Comparison of ENCODE assay signal across 17 cellular contexts in the genomic region with DNA sequence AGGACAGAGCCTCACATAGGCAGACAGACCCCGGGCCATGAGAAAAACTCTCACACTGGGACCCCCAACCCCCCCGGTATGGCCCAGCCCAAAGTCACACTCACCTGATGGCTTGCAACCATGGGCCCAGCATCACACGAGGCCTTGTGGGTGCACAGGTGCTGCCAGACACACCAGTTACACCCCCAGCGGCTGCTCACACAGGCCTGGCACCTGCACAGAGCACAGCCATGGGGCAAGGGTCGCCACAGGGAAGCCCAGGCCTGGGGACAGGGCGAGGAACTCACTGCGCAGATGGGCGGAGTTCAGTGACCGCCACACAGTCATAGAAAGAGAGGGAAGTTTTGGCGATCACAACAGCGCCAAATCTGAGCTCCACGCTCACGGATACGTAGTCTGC. TPM values are rescaled to one million over a fixed set of nuclear protein-coding genes. Genes with fewer than 3 reads are reported as not detected.
A peak's percentile ranks its signal among the peaks of the same experiment; 100 is the strongest.
DNase-seq lines count a peak whose midpoint lies in the region; ATAC-seq and TF ChIP-seq lines count a peak whose summit lies in the region.
"Had no signal": no experiment of that assay in that cellular context is flagged by ENCODE, and none has a peak within 500 bp of the region (broad histone marks: within the 10 kb centered on the region; RNA-seq: fewer than 3 reads in every experiment).

No MANE protein-coding gene starts in this region.

- CTCF ChIA-PET in RWPE1 (lab: Yijun Ruan, JAX): no interaction called here

- POLR2A ChIA-PET in RWPE1 (lab: Yijun Ruan, JAX; ENCODE audit: low non-redundant PET): no interaction called here

- no peak for TF ChIP-seq RAD21 in liver (IDR thresholded peaks at IDR 0.05)

- no peaks in the 10 kb centered on the region for H3K4me1 Mint-ChIP-seq in stimulated activated naive CD8-positive, alpha-beta T cell treated with anti-CD3 and anti-CD28 coated beads, Interleukin-15, amount 100 ng/mL, for 72 hours
- H3K4me1 Mint-ChIP-seq: CD8-positive, alpha-beta memory T cell had no signal

- H3K27me3 ChIP-seq in liver (ENCODE audit: control insufficient read depth in 4 of 4, insufficient read depth in 4 of 4, low read length in 3 of 4) (no peaks in the 10 kb centered on the region), stomach smooth muscle (ENCODE audit: control insufficient read depth in 1 of 2, insufficient read depth in 2 of 2, low read length in 2 of 2) (no peaks in the 10 kb centered on the region)
- H3K27me3 ChIP-seq: BLaER1 had no signal

- H3K27ac ChIP-seq in RWPE1 (peak overlapping the region; percentile 99), angular gyrus (ENCODE audit: low read depth, low read length) (peak overlapping the region; percentile 33), liver (ENCODE audit: low read depth in 1 of 2, low read length in 2 of 2) (no peak overlapping the region), stomach smooth muscle (ENCODE audit: low read length) (peak overlapping the region; percentile 49)
- H3K27ac ChIP-seq: A549 had no signal

- H3K9me3 ChIP-seq in liver (ENCODE audit: control insufficient read depth in 4 of 4, low read length in 3 of 4) (no peaks in the 10 kb centered on the region), stomach smooth muscle (ENCODE audit: control insufficient read depth in 2 of 2, low read length in 2 of 2) (no peaks in the 10 kb centered on the region)
- H3K9me3 ChIP-seq: A549, BLaER1, Caco-2 had no signal

- TF ChIP-seq CTCF in RWPE1 (conservative IDR thresholded peaks at IDR 0.05; ENCODE audit: low read depth) (no peak), liver (IDR thresholded peaks at IDR 0.05; ENCODE audit: low read depth, low read length, missing input control) (no peak)

- 65% methylated on average over 14 of the region's 14 CpGs for WGBS in liver

- H3K9ac ChIP-seq in liver (ENCODE audit: low read depth in 1 of 2, low read length in 2 of 2) (no peak overlapping the region), stomach smooth muscle (ENCODE audit: low read length in 2 of 2) (no peak overlapping the region)

- H3K4me1 ChIP-seq in liver (ENCODE audit: control insufficient read depth in 4 of 4, insufficient read depth in 4 of 4, low read length in 3 of 4) (peaks cover 15 to 44% (median 28%) of the 10 kb centered on the region in 4 donors), stomach smooth muscle (ENCODE audit: control insufficient read depth, insufficient read depth, low read length) (peaks cover 37% of the 10 kb centered on the region)
- H3K4me1 ChIP-seq: Caco-2 had no signal

- in situ Hi-C loops in ACHN (cut with HindIII; ENCODE audit: low pct_ligation_motif_present, low pct_unique_long_range_greater_than_20kb, low sequenced_read_pairs): no loop called here

- no peak overlapping the region for H3K4me3 Mint-ChIP-seq in stimulated activated naive CD8-positive, alpha-beta T cell treated with anti-CD3 and anti-CD28 coated beads, Interleukin-15, amount 100 ng/mL, for 72 hours
- H3K4me3 Mint-ChIP-seq: CD8-positive, alpha-beta memory T cell; IgD-negative memory B cell had no signal

- no peak for DNase-seq in RWPE1 (ENCODE audit: low spot score)
- no peak for DNase-seq in ACHN
- no peak for DNase-seq in stimulated activated naive CD8-positive, alpha-beta T cell treated with anti-CD3 and anti-CD28 coated beads, Interleukin-15, amount 100 ng/mL, for 72 hours
- DNase-seq: Caco-2; CD8-positive, alpha-beta memory T cell; DND-41; GDM1 had no signal

- no peaks in the 10 kb centered on the region for H3K27me3 Mint-ChIP-seq in stimulated activated naive CD8-positive, alpha-beta T cell treated with anti-CD3 and anti-CD28 coated beads, Interleukin-15, amount 100 ng/mL, for 72 hours
- H3K27me3 Mint-ChIP-seq: CD8-positive, alpha-beta memory T cell had no signal

- H3K4me3 ChIP-seq in liver (ENCODE audit: low read depth in 1 of 3, low read length in 3 of 3) (no peak overlapping the region), stomach smooth muscle (ENCODE audit: low read length in 2 of 2) (no peak overlapping the region)
- H3K4me3 ChIP-seq: A549, BLaER1 had no signal

- no peak for ATAC-seq in HG02938 (IDR thresholded peaks at IDR 0.05; ENCODE audit: unreplicated experiment)
- ATAC-seq in GM19035 (IDR thresholded peaks at IDR 0.05; ENCODE audit: unreplicated experiment): no peak
- no peak for ATAC-seq in stimulated activated naive CD8-positive, alpha-beta T cell treated with anti-CD3 and anti-CD28 coated beads, Interleukin-15, amount 100 ng/mL, for 72 hours
- ATAC-seq: A549, HCT116 had no signal

- H3K27ac Mint-ChIP-seq in stimulated activated naive CD8-positive, alpha-beta T cell treated with anti-CD3 and anti-CD28 coated beads, Interleukin-15, amount 100 ng/mL, for 72 hours: peak overlapping the region in 1 of 2 donors; percentile 60
- H3K27ac Mint-ChIP-seq: IgD-negative memory B cell had no signal

- H3K9me3 Mint-ChIP-seq in stimulated activated naive CD8-positive, alpha-beta T cell treated with anti-CD3 and anti-CD28 coated beads, Interleukin-15, amount 100 ng/mL, for 72 hours: no peaks in the 10 kb centered on the region
- H3K9me3 Mint-ChIP-seq: CD8-positive, alpha-beta memory T cell; IgD-negative memory B cell had no signal

- H3K36me3 ChIP-seq in liver (ENCODE audit: control insufficient read depth in 4 of 4, insufficient read depth in 3 of 4, low read depth in 1 of 4, low read length in 3 of 4): peaks cover 9 to 47% (median 24%) of the 10 kb centered on the region in 4 donors
- peaks cover 10 to 43% of the 10 kb centered on the region in 2 donors for H3K36me3 ChIP-seq in stomach smooth muscle (ENCODE audit: control insufficient read depth in 2 of 2, insufficient read depth in 2 of 2, low read length in 2 of 2)

TF ChIP-seq in liver, 16 proteins besides CTCF, POLR2A, EP300 and RAD21:
- TF ChIP-seq, protein P1, sequence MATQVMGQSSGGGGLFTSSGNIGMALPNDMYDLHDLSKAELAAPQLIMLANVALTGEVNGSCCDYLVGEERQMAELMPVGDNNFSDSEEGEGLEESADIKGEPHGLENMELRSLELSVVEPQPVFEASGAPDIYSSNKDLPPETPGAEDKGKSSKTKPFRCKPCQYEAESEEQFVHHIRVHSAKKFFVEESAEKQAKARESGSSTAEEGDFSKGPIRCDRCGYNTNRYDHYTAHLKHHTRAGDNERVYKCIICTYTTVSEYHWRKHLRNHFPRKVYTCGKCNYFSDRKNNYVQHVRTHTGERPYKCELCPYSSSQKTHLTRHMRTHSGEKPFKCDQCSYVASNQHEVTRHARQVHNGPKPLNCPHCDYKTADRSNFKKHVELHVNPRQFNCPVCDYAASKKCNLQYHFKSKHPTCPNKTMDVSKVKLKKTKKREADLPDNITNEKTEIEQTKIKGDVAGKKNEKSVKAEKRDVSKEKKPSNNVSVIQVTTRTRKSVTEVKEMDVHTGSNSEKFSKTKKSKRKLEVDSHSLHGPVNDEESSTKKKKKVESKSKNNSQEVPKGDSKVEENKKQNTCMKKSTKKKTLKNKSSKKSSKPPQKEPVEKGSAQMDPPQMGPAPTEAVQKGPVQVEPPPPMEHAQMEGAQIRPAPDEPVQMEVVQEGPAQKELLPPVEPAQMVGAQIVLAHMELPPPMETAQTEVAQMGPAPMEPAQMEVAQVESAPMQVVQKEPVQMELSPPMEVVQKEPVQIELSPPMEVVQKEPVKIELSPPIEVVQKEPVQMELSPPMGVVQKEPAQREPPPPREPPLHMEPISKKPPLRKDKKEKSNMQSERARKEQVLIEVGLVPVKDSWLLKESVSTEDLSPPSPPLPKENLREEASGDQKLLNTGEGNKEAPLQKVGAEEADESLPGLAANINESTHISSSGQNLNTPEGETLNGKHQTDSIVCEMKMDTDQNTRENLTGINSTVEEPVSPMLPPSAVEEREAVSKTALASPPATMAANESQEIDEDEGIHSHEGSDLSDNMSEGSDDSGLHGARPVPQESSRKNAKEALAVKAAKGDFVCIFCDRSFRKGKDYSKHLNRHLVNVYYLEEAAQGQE (IDR thresholded peaks at IDR 0.05): no peak
- TF ChIP-seq RXRA (IDR thresholded peaks at IDR 0.05) (peak in 1 of 2 donors; percentile 40), HNF4A (conservative IDR thresholded peaks at IDR 0.05) (peak in 1 of 2 donors; percentile 27), GABPA (IDR thresholded peaks at IDR 0.05 in 1 of 2, conservative IDR thresholded peaks at IDR 0.05 in 1 of 2) (no peak), HNF4G (IDR thresholded peaks at IDR 0.05) (no peak), YY1 (IDR thresholded peaks at IDR 0.05) (no peak), SP1 (IDR thresholded peaks at IDR 0.05) (peak; percentile 15), TAF1 (conservative IDR thresholded peaks at IDR 0.05) (no peak)
- TF ChIP-seq, protein P2, sequence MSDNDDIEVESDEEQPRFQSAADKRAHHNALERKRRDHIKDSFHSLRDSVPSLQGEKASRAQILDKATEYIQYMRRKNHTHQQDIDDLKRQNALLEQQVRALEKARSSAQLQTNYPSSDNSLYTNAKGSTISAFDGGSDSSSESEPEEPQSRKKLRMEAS (IDR thresholded peaks at IDR 0.05): no peak

RNA-seq across cellular contexts. Expression of a gene that starts 9.3 kb away (rescaled TPM):
- total RNA-seq in liver: 100 to 1,000 TPM in 1 of 2 donors, 10 to 100 TPM in 1; 90.0 to 204 TPM
- 10 to 100 TPM; 38.1 to 55.7 TPM for polyA plus RNA-seq in liver
- polyA plus RNA-seq: IgD-negative memory B cell had no signal

RNA-seq across cellular contexts. Expression of a gene that starts 19.4 kb away (rescaled TPM):
- 10 to 100 TPM in 1 of 2 donors, 1 to 10 TPM in 1; 7.9 to 12.7 TPM for total RNA-seq in liver
- 10 to 100 TPM in 1 of 2 donors, 1 to 10 TPM in 1; 9.2 to 13.7 TPM for polyA plus RNA-seq in liver

RNA-seq across cellular contexts. Expression of a gene that starts 19.5 kb away (rescaled TPM):
- 10 to 100 TPM; 75.2 to 92.0 TPM for total RNA-seq in liver
- polyA plus RNA-seq in liver: 100 to 1,000 TPM; 134 to 241 TPM

RNA-seq across cellular contexts. Expression of a gene that starts 26.0 kb away (rescaled TPM):
- total RNA-seq in liver: 1 to 10 TPM; 3.3 to 4.6 TPM
- 1 to 10 TPM; 1.7 to 2.5 TPM for polyA plus RNA-seq in liver

RNA-seq across cellular contexts. Expression of a gene that starts 48.5 kb away (rescaled TPM):
- not detected for total RNA-seq in liver
- not detected for polyA plus RNA-seq in liver
- total RNA-seq: CD8-positive, alpha-beta memory T cell; HT-29 had no signal
- polyA plus RNA-seq: A549; CD8-positive, alpha-beta memory T cell; IgD-negative memory B cell had no signal

Comparison
In these comparisons a context has a peak if more than half of its experiments do, and no peak if none do; other contexts are left out.
1. H3K27ac ChIP-seq: peak in RWPE1 (single experiment), angular gyrus (single experiment) and stomach smooth muscle (single experiment); none in liver (0 of 2).